Comparison of ENCODE assay signal across 8 cellular contexts in the genomic region with DNA sequence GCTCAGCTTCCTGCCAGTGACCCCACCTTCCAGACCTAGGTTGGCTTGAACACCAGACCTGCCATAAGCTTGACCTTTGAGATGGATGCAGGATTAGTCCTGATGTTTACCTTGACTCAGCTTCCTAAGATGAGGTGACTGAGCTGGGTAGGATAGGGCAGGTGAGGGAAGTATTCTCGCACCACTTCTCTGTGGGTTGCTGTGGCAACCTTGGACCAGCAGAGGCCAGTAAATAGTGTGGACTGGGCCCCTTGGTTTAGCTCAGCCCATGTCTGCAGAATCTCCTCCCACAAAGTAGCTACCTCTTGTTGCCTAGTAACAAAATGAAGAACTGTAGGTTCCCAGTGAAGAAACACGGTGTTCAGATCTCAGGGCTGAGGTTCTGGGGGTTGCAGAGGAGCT.
DNase-seq lines count a peak whose midpoint lies in the region; ATAC-seq and TF ChIP-seq lines count a peak whose summit lies in the region.

No MANE protein-coding gene starts in this region.

- DNase-seq in ELR (ENCODE audit: low read depth) (peak; percentile 47), LoVo (ENCODE audit: low spot score) (peak; percentile 10), astrocyte of the spinal cord (ENCODE audit: low read depth, low spot score) (peak; percentile 13), midbrain (lab: John Stamatoyannopoulos, UW) (peak; percentile 55), NCI-H526 (lab: John Stamatoyannopoulos, UW) (no peak)
- DNase-seq in activated CD8-positive, alpha-beta memory T cell treated with anti-CD3 and anti-CD28 coated beads for 24 hours = no peak

- ATAC-seq in HG02759 (IDR thresholded peaks at IDR 0.05; ENCODE audit: unreplicated experiment) (no peak), HG02571 (IDR thresholded peaks at IDR 0.05; ENCODE audit: unreplicated experiment) (no peak)

- in situ Hi-C loops in astrocyte of the spinal cord (cut with HindIII; ENCODE audit: low sequenced_read_pairs) = no loop called here

- peak; percentile 47 for TF ChIP-seq CTCF in astrocyte of the spinal cord (IDR thresholded peaks at IDR 0.05; ENCODE audit: low read depth, low read length)

- H3K4me3 ChIP-seq in astrocyte of the spinal cord (ENCODE audit: low read depth, low read length) = no peak overlapping the region

Comparison
In these comparisons a context has a peak if more than half of its experiments do, and no peak if none do; other contexts are left out.
1. DNase-seq: peak in ELR (single experiment), LoVo (single experiment), astrocyte of the spinal cord (single experiment) and midbrain (single experiment); none in activated CD8-positive, alpha-beta memory T cell treated with anti-CD3 and anti-CD28 coated beads for 24 hours (single experiment) and NCI-H526 (0 of 2).